ENCODE assay signal across 1 cellular context in genomic region chr1:193059282-193060225, GRCh38.
A peak's percentile ranks its signal among the peaks of the same experiment; 100 is the strongest.
TF ChIP-seq lines count a peak whose summit lies in the region.

TSS of gene RO60 (plus strand) at chr1:193059612. CDS start at chr1:193069055, 9,443 bp downstream.
TSS of gene UCHL5 (minus strand) at chr1:193059360. CDS start at chr1:193059260, 100 bp downstream.

TF ChIP-seq in GM12878, 131 proteins besides CTCF, POLR2A, EP300 and RAD21 (continued from another document):
- TF ChIP-seq RELB (IDR thresholded peaks at IDR 0.05; ENCODE audit: low read depth): peak; percentile 73
- no peak for TF ChIP-seq HDAC2 (IDR thresholded peaks at IDR 0.05)
